ENCODE assay signal across 9 cellular contexts in the genomic region with DNA sequence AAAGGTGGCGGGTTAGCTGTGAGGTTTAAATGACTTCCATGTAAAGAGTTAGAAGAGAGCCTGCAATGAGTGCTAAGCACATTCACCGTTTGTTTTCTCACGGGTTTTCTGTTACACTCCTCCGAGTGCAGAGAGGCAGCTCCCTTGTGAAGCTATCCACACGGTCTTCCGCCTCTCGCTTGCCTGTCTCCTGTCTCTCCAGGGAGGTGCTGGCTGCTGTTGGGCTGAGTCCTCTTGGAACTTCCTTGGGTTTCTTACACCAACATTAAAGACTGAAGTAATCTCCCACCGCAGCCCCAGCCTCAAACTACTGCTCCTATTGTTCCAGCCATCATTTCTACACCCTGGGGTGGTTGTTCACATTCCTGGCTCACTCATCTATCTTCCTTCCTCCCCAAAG. TPM values are rescaled to one million over a fixed set of nuclear protein-coding genes. Genes with fewer than 3 reads are reported as not detected.
A peak's percentile ranks its signal among the peaks of the same experiment; 100 is the strongest.
DNase-seq lines count a peak whose midpoint lies in the region; ATAC-seq and TF ChIP-seq lines count a peak whose summit lies in the region.
"Had no signal": no experiment of that assay in that cellular context is flagged by ENCODE, and none has a peak within 500 bp of the region (broad histone marks: within the 10 kb centered on the region; RNA-seq: fewer than 3 reads in every experiment).

No MANE protein-coding gene starts in this region.

- H4K20me1 ChIP-seq in BLaER1 treated with 17β-estradiol and CSF1 and Interleukin-3, amounts not matched to agents 10 nM and 100 nM, result peaks cover 0 to 80% (median 17%) of the 10 kb centered on the region in 11 experiments; a peak in 13 of 22 replicates

- H3K9ac ChIP-seq in BLaER1 treated with 17β-estradiol and CSF1 and Interleukin-3, amounts not matched to agents 10 nM and 100 nM, result peak overlapping the region; percentile 56 to 84 (median 75)

- H3K4me1 ChIP-seq in BLaER1 treated with 17β-estradiol and CSF1 and Interleukin-3, amounts not matched to agents 10 nM and 100 nM, result peaks cover 82 to 97% (median 94%) of the 10 kb centered on the region in 10 experiments

- peak overlapping the region; percentile 66 for H3K4me3 Mint-ChIP-seq in central memory CD8-positive, alpha-beta T cell
- peak overlapping the region; percentile 71 to 91 (median 86) for H3K4me3 Mint-ChIP-seq in naive thymus-derived CD8-positive, alpha-beta T cell

- peaks cover 0 to 8% (median 0%) of the 10 kb centered on the region in 11 experiments; a peak in 4 of 22 replicates for H3K9me3 ChIP-seq in BLaER1 treated with 17β-estradiol and CSF1 and Interleukin-3, amounts not matched to agents 10 nM and 100 nM (replicated peaks in 1 of 11)

- H3K4me3 ChIP-seq in BLaER1 treated with 17β-estradiol and CSF1 and Interleukin-3, amounts not matched to agents 10 nM and 100 nM, result peak overlapping the region; percentile 39 to 62 (median 55)
- H3K4me3 ChIP-seq in Jurkat, Clone E6-1 (ENCODE audit: low read length), result peak overlapping the region; percentile 39

- peak overlapping the region; percentile 42 to 99 (median 87) for H3K27ac ChIP-seq in BLaER1 treated with 17β-estradiol and CSF1 and Interleukin-3, amounts not matched to agents 10 nM and 100 nM

- no peaks in the 10 kb centered on the region for H3K27me3 Mint-ChIP-seq in central memory CD8-positive, alpha-beta T cell
- H3K27me3 Mint-ChIP-seq in naive thymus-derived CD8-positive, alpha-beta T cell, result peaks cover 0 to 1% (median 0%) of the 10 kb centered on the region in 5 donors

- TF ChIP-seq CTCF in GM13977 (IDR thresholded peaks at IDR 0.05; ENCODE audit: extremely low read depth, insufficient read depth, missing control alignments), result no peak

- DNase-seq in Jurkat, Clone E6-1 (ENCODE audit: low read depth, low spot score), result no peak
- DNase-seq in central memory CD8-positive, alpha-beta T cell (ENCODE audit: low spot score in 2 of 2), result no peak
- no peak for DNase-seq in naive thymus-derived CD8-positive, alpha-beta T cell
- DNase-seq in GM13977 (ENCODE audit: low spot score), result no peak
- DNase-seq in NK-92 treated with Interleukin-12 subunit alpha and Interleukin-12 subunit beta, amount 100 ng/mL, for 24 hours (lab: John Stamatoyannopoulos, UW), result no peak
- DNase-seq: OCI-M1 had no signal

- peak overlapping the region; percentile 93 for H3K27ac Mint-ChIP-seq in central memory CD8-positive, alpha-beta T cell (ENCODE audit: low read depth)
- peak overlapping the region; percentile 94 to 100 (median 98) for H3K27ac Mint-ChIP-seq in naive thymus-derived CD8-positive, alpha-beta T cell

- in situ Hi-C loops in GM13977 (cut with MboI; ENCODE audit: low pct_unique_long_range_greater_than_20kb, low sequenced_read_pairs, unreplicated experiment), result no loop called here

- POLR2A ChIA-PET in naive thymus-derived CD8-positive, alpha-beta T cell (lab: Charles Lee), result interaction anchor here (0.7 to 6.7 kb wide), 4 partner anchors 9 to 32 kb away, joined by 3 to 97 read pairs (median 10); a partner anchor contains a TSS

- peaks cover 94% of the 10 kb centered on the region for H3K4me1 Mint-ChIP-seq in central memory CD8-positive, alpha-beta T cell
- peaks cover 59 to 99% (median 96%) of the 10 kb centered on the region in 4 donors for H3K4me1 Mint-ChIP-seq in naive thymus-derived CD8-positive, alpha-beta T cell

- peaks cover 0 to 12% (median 9%) of the 10 kb centered on the region in 11 experiments; a peak in 18 of 22 replicates for H3K36me3 ChIP-seq in BLaER1 treated with 17β-estradiol and CSF1 and Interleukin-3, amounts not matched to agents 10 nM and 100 nM

- peaks cover 21% of the 10 kb centered on the region for H3K36me3 Mint-ChIP-seq in central memory CD8-positive, alpha-beta T cell (ENCODE audit: insufficient read depth)
- H3K36me3 Mint-ChIP-seq in naive thymus-derived CD8-positive, alpha-beta T cell, result peaks cover 0 to 12% (median 0%) of the 10 kb centered on the region in 3 donors

- H3K9me3 Mint-ChIP-seq in central memory CD8-positive, alpha-beta T cell, result no peaks in the 10 kb centered on the region
- peaks cover 0 to 1% (median 0%) of the 10 kb centered on the region in 9 donors for H3K9me3 Mint-ChIP-seq in naive thymus-derived CD8-positive, alpha-beta T cell

- peak overlapping the region; percentile 86 to 98 (median 93) for H3K4me2 ChIP-seq in BLaER1 treated with 17β-estradiol and CSF1 and Interleukin-3, amounts not matched to agents 10 nM and 100 nM

- H3K27me3 ChIP-seq in BLaER1 treated with 17β-estradiol and CSF1 and Interleukin-3, amounts not matched to agents 10 nM and 100 nM, result no peaks in the 10 kb centered on the region

- no peak for ATAC-seq in central memory CD8-positive, alpha-beta T cell (replicated peaks; ENCODE audit: extremely low read depth, poor library complexity, severe bottlenecking)
- no peak for ATAC-seq in naive thymus-derived CD8-positive, alpha-beta T cell
- ATAC-seq in SK-N-SH treated with all-trans-retinoic acid at 6 μM for 48 hours (no peak), GM18907 (IDR thresholded peaks at IDR 0.05; ENCODE audit: unreplicated experiment) (no peak)

TF ChIP-seq in SK-N-SH treated with all-trans-retinoic acid at 6 μM for 48 hours, 23 proteins besides CTCF, POLR2A, EP300 and RAD21:
- TF ChIP-seq, protein P1, sequence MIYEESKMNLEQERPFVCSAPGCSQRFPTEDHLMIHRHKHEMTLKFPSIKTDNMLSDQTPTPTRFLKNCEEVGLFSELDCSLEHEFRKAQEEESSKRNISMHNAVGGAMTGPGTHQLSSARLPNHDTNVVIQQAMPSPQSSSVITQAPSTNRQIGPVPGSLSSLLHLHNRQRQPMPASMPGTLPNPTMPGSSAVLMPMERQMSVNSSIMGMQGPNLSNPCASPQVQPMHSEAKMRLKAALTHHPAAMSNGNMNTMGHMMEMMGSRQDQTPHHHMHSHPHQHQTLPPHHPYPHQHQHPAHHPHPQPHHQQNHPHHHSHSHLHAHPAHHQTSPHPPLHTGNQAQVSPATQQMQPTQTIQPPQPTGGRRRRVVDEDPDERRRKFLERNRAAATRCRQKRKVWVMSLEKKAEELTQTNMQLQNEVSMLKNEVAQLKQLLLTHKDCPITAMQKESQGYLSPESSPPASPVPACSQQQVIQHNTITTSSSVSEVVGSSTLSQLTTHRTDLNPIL (CRISPR knock-in tag; IDR thresholded peaks at IDR 0.05; ENCODE audit: low read depth), result no peak
- TF ChIP-seq ZC3H10 (CRISPR knock-in tag; IDR thresholded peaks at IDR 0.05) (no peak), ZNF8 (CRISPR knock-in tag; IDR thresholded peaks at IDR 0.05) (no peak), TCF4 (CRISPR knock-in tag; IDR thresholded peaks at IDR 0.05; ENCODE audit: borderline replicate concordance) (no peak), ISL1 (CRISPR knock-in tag; IDR thresholded peaks at IDR 0.05) (no peak)

RNA-seq across cellular contexts. Expression of a gene that starts 14.3 kb away (rescaled TPM):
- 131 TPM for polyA plus RNA-seq in Jurkat, Clone E6-1 (2012; ENCODE audit: insufficient read depth, insufficient read length)
- total RNA-seq in naive thymus-derived CD8-positive, alpha-beta T cell, result 100 to 1,000 TPM; 101 to 105 TPM
- 10 to 100 TPM; 58.6 to 93.3 (median 79.8) TPM for polyA plus RNA-seq in naive thymus-derived CD8-positive, alpha-beta T cell

RNA-seq across cellular contexts. Expression of a gene that starts 41.3 kb away (rescaled TPM):
- polyA plus RNA-seq in Jurkat, Clone E6-1 (2012; ENCODE audit: insufficient read depth, insufficient read length), result 17.3 TPM
- 10 to 100 TPM; 16.3 to 19.0 TPM for total RNA-seq in naive thymus-derived CD8-positive, alpha-beta T cell
- 10 to 100 TPM; 14.1 to 22.1 (median 19.8) TPM for polyA plus RNA-seq in naive thymus-derived CD8-positive, alpha-beta T cell
